ENCODE assay signal across 32 cellular contexts in genomic region chr6:74518035-74518434, GRCh38.
DNase-seq lines count a peak whose midpoint lies in the region; ATAC-seq and TF ChIP-seq lines count a peak whose summit lies in the region.
"Had no signal": no experiment of that assay in that cellular context is flagged by ENCODE, and none has a peak within 500 bp of the region (broad histone marks: within the 10 kb centered on the region; RNA-seq: fewer than 3 reads in every experiment).

No MANE protein-coding gene starts in this region.

- peaks cover 9% of the 10 kb centered on the region for H3K4me1 Mint-ChIP-seq in Calu3 (ENCODE audit: low read depth, unreplicated experiment)
- H3K4me1 Mint-ChIP-seq in GM23338 = no peaks in the 10 kb centered on the region
- no peaks in the 10 kb centered on the region for H3K4me1 Mint-ChIP-seq in activated T-cell treated with anti-CD3 and anti-CD28 coated beads, Interleukin-2, amount 50 U/mL, for 4 hours (ENCODE audit: low read depth)
- H3K4me1 Mint-ChIP-seq in activated T-helper 1 cell treated with anti-CD3 and anti-CD28 coated beads, Interleukin-12 subunit alpha, Interleukin-12 subunit beta, Interleukin-2, Interleukin-4 antibody, amounts not matched to agents 30 ng/mL and 10 ng/mL and 1 ng/mL, durations not matched to agents 14 hours and 24 hours and 36 hours (ENCODE audit: low read depth) = no peaks in the 10 kb centered on the region
- H3K4me1 Mint-ChIP-seq: B cell; CD14-positive monocyte; CD4-positive, alpha-beta memory T cell; CD4-positive, CD25-positive, alpha-beta regulatory T cell; CD8-positive, alpha-beta memory T cell had no signal

- H3K27me3 Mint-ChIP-seq in Calu3 (ENCODE audit: unreplicated experiment) (no peaks in the 10 kb centered on the region), GM23338 (ENCODE audit: insufficient read depth, low read depth, poor library complexity) (no peaks in the 10 kb centered on the region)
- H3K27me3 Mint-ChIP-seq in activated T-cell treated with anti-CD3 and anti-CD28 coated beads, Interleukin-2, amount 50 U/mL, for 4 hours (ENCODE audit: low read depth) = no peaks in the 10 kb centered on the region
- no peaks in the 10 kb centered on the region for H3K27me3 Mint-ChIP-seq in activated T-helper 1 cell treated with anti-CD3 and anti-CD28 coated beads, Interleukin-12 subunit alpha, Interleukin-12 subunit beta, Interleukin-2, Interleukin-4 antibody, amounts not matched to agents 30 ng/mL and 10 ng/mL and 1 ng/mL, durations not matched to agents 14 hours and 24 hours and 36 hours (ENCODE audit: insufficient read depth)
- H3K27me3 Mint-ChIP-seq: B cell; CD4-positive, alpha-beta memory T cell; CD4-positive, alpha-beta T cell; CD4-positive, CD25-positive, alpha-beta regulatory T cell; CD8-positive, alpha-beta memory T cell had no signal

- H3K9me3 Mint-ChIP-seq in Calu3 (ENCODE audit: low read depth, unreplicated experiment) = peaks cover 3% of the 10 kb centered on the region
- peaks cover 9% of the 10 kb centered on the region; the same call in 2 of the 3 replicates for H3K9me3 Mint-ChIP-seq in GM23338
- peaks cover 8% of the 10 kb centered on the region for H3K9me3 Mint-ChIP-seq in activated T-cell treated with anti-CD3 and anti-CD28 coated beads, Interleukin-2, amount 50 U/mL, for 4 hours
- H3K9me3 Mint-ChIP-seq in activated T-helper 1 cell treated with anti-CD3 and anti-CD28 coated beads, Interleukin-12 subunit alpha, Interleukin-12 subunit beta, Interleukin-2, Interleukin-4 antibody, amounts not matched to agents 30 ng/mL and 10 ng/mL and 1 ng/mL, durations not matched to agents 14 hours and 24 hours and 36 hours = no peaks in the 10 kb centered on the region

- H3K36me3 ChIP-seq in GM23338 (ENCODE audit: insufficient read depth) = no peaks in the 10 kb centered on the region
- H3K36me3 ChIP-seq in HEK293 (ENCODE audit: control insufficient read depth in 2 of 2, insufficient read depth in 1 of 2, low read length in 2 of 2) = no peaks in the 10 kb centered on the region
- H3K36me3 ChIP-seq: BE2C; BLaER1; BLaER1 treated with 17β-estradiol and CSF1 and Interleukin-3, amounts not matched to agents 10 nM and 100 nM had no signal

- no peaks in the 10 kb centered on the region for H3K9me2 ChIP-seq in GM23338 (ENCODE audit: insufficient read depth)

- peak overlapping the region; percentile 69; the same call in 1 of the 2 replicates for H2AFZ ChIP-seq in GM23338

- CTCF ChIA-PET in Calu3 (lab: Charles Lee) (no interaction called here), HEK293 (lab: Yijun Ruan, JAX) (interaction anchor here (1.0 kb wide), 1 partner anchor 692 kb away, joined by 3 read pairs; no protein-coding TSS in a partner anchor)

- H3K27ac ChIP-seq in GM23338 (ENCODE audit: low read depth) (no peak overlapping the region), HEK293 (ENCODE audit: extremely low read depth, low read depth, low read length) (no peak overlapping the region)
- H3K27ac ChIP-seq: 22Rv1; BLaER1; BLaER1 treated with 17β-estradiol and CSF1 and Interleukin-3, amounts not matched to agents 10 nM and 100 nM; C4-2B had no signal

- no peak for TF ChIP-seq CTCF in Calu3 (IDR thresholded peaks at IDR 0.05; ENCODE audit: unreplicated experiment)
- TF ChIP-seq CTCF in GM23338 (conservative IDR thresholded peaks at IDR 0.05; ENCODE audit: low read depth in 2 of 2) = no peak
- TF ChIP-seq CTCF in HEK293 (tag by site-specific recombination; IDR thresholded peaks at IDR 0.05) = no peak

- H3K36me3 Mint-ChIP-seq in Calu3 (ENCODE audit: insufficient read depth, unreplicated experiment) (no peaks in the 10 kb centered on the region), GM23338 (ENCODE audit: low read depth) (no peaks in the 10 kb centered on the region)
- H3K36me3 Mint-ChIP-seq in activated T-cell treated with anti-CD3 and anti-CD28 coated beads, Interleukin-2, amount 50 U/mL, for 4 hours (ENCODE audit: insufficient read depth) = no peaks in the 10 kb centered on the region
- no peaks in the 10 kb centered on the region for H3K36me3 Mint-ChIP-seq in activated T-helper 1 cell treated with anti-CD3 and anti-CD28 coated beads, Interleukin-12 subunit alpha, Interleukin-12 subunit beta, Interleukin-2, Interleukin-4 antibody, amounts not matched to agents 30 ng/mL and 10 ng/mL and 1 ng/mL, durations not matched to agents 14 hours and 24 hours and 36 hours (ENCODE audit: low read depth)
- H3K36me3 Mint-ChIP-seq: CD14-positive monocyte; CD4-positive, alpha-beta memory T cell; CD4-positive, CD25-positive, alpha-beta regulatory T cell; CD8-positive, alpha-beta memory T cell; CD8-positive, alpha-beta T cell had no signal

- H3K27ac Mint-ChIP-seq in Calu3 (ENCODE audit: unreplicated experiment) (peak overlapping the region; percentile 27), GM23338 (no peak overlapping the region)
- H3K27ac Mint-ChIP-seq in activated T-helper 1 cell treated with anti-CD3 and anti-CD28 coated beads, Interleukin-12 subunit alpha, Interleukin-12 subunit beta, Interleukin-2, Interleukin-4 antibody, amounts not matched to agents 30 ng/mL and 10 ng/mL and 1 ng/mL, durations not matched to agents 14 hours and 24 hours and 36 hours = no peak overlapping the region
- H3K27ac Mint-ChIP-seq: B cell; CD14-positive monocyte; CD4-positive, alpha-beta memory T cell; CD4-positive, alpha-beta T cell; CD4-positive, CD25-positive, alpha-beta regulatory T cell; CD8-positive, alpha-beta memory T cell; CD8-positive, alpha-beta T cell had no signal

- H3K4me1 ChIP-seq in GM23338 (ENCODE audit: insufficient read depth) (no peaks in the 10 kb centered on the region), HEK293 (ENCODE audit: control insufficient read depth, insufficient read depth, low read length) (no peaks in the 10 kb centered on the region)
- H3K4me1 ChIP-seq: BE2C; BLaER1; BLaER1 treated with 17β-estradiol and CSF1 and Interleukin-3, amounts not matched to agents 10 nM and 100 nM; Caco-2 had no signal

- intact Hi-C loops in Calu3 (cut with micrococcal nuclease; ENCODE audit: unreplicated experiment) = no loop called here
- intact Hi-C loops in activated T-helper 1 cell treated with anti-CD3 and anti-CD28 coated beads, Interleukin-12 subunit alpha, Interleukin-12 subunit beta, Interleukin-2, Interleukin-4 antibody, amounts not matched to agents 30 ng/mL and 10 ng/mL and 1 ng/mL, durations not matched to agents 14 hours and 24 hours and 36 hours (cut with micrococcal nuclease) = no loop called here

- H3K4me3 Mint-ChIP-seq in Calu3 (ENCODE audit: low read depth, unreplicated experiment) = no peak overlapping the region
- no peak overlapping the region for H3K4me3 Mint-ChIP-seq in GM23338
- H3K4me3 Mint-ChIP-seq in activated T-cell treated with anti-CD3 and anti-CD28 coated beads, Interleukin-2, amount 50 U/mL, for 4 hours = no peak overlapping the region
- no peak overlapping the region for H3K4me3 Mint-ChIP-seq in activated T-helper 1 cell treated with anti-CD3 and anti-CD28 coated beads, Interleukin-12 subunit alpha, Interleukin-12 subunit beta, Interleukin-2, Interleukin-4 antibody, amounts not matched to agents 30 ng/mL and 10 ng/mL and 1 ng/mL, durations not matched to agents 14 hours and 24 hours and 36 hours
- H3K4me3 Mint-ChIP-seq: B cell; CD14-positive monocyte; CD4-positive, alpha-beta memory T cell; CD4-positive, alpha-beta T cell; CD4-positive, CD25-positive, alpha-beta regulatory T cell; CD8-positive, alpha-beta memory T cell; CD8-positive, alpha-beta T cell had no signal

- no TSS peak for BruUV-seq in Calu3 (replicated peaks; lab: Mats Ljungman, UMichigan)

- ATAC-seq in GM23338 = no peak
- ATAC-seq in activated T-cell treated with anti-CD3 and anti-CD28 coated beads, Interleukin-2, amount 50 U/mL, for 4 hours = no peak
- ATAC-seq: A549; CD8-positive, alpha-beta T cell had no signal

- no peaks in the 10 kb centered on the region for H3K79me2 ChIP-seq in GM23338 (replicated peaks; ENCODE audit: insufficient read depth)

- POLR2A ChIA-PET in HEK293 (lab: Yijun Ruan, JAX) = no interaction called here

- no peak overlapping the region for H3K4me3 ChIP-seq in GM23338
- H3K4me3 ChIP-seq in HEK293 (ENCODE audit: low read depth, low read length) = no peak overlapping the region
- H3K4me3 ChIP-seq: A549; BLaER1; BLaER1 treated with 17β-estradiol and CSF1 and Interleukin-3, amounts not matched to agents 10 nM and 100 nM had no signal

- H3K27me3 ChIP-seq in GM23338 (ENCODE audit: insufficient read depth) = no peaks in the 10 kb centered on the region
- H3K27me3 ChIP-seq: BE2C; BLaER1; BLaER1 treated with 17β-estradiol and CSF1 and Interleukin-3, amounts not matched to agents 10 nM and 100 nM had no signal

- H3K9me3 ChIP-seq in HEK293 (ENCODE audit: control insufficient read depth, insufficient read depth, low read depth, low read length) = no peaks in the 10 kb centered on the region
- H3K9me3 ChIP-seq: A549, BE2C, Caco-2 had no signal

- H3F3A ChIP-seq in GM23338 (replicated peaks; ENCODE audit: low read depth) = no peaks in the 10 kb centered on the region

- no peaks in the 10 kb centered on the region for H4K20me1 ChIP-seq in GM23338 (replicated peaks; ENCODE audit: insufficient read depth)
- H4K20me1 ChIP-seq: BLaER1; BLaER1 treated with 17β-estradiol and CSF1 and Interleukin-3, amounts not matched to agents 10 nM and 100 nM had no signal

- no peak overlapping the region for H3K4me2 ChIP-seq in GM23338
- H3K4me2 ChIP-seq: BLaER1; BLaER1 treated with 17β-estradiol and CSF1 and Interleukin-3, amounts not matched to agents 10 nM and 100 nM had no signal

- DNase-seq in Calu3 = no peak
- no peak for DNase-seq in GM23338 (ENCODE audit: low spot score)
- DNase-seq in activated T-cell treated with anti-CD3 and anti-CD28 coated beads, Interleukin-2, amount 50 U/mL, for 4 hours = no peak
- DNase-seq in activated T-helper 1 cell treated with anti-CD3 and anti-CD28 coated beads, Interleukin-12 subunit alpha, Interleukin-12 subunit beta, Interleukin-2, Interleukin-4 antibody, amounts not matched to agents 30 ng/mL and 10 ng/mL and 1 ng/mL, durations not matched to agents 14 hours and 24 hours and 36 hours (ENCODE audit: low spot score) = no peak
- no peak for DNase-seq in HPDE6-E6E7 (ENCODE audit: extremely low spot score)
- DNase-seq: 8988T; ACHN; AML-193; BE2C; C1 segment of cervical spinal cord; Caco-2; CD4-positive, alpha-beta memory T cell; CD4-positive, alpha-beta T cell; CD4-positive, CD25-positive, alpha-beta regulatory T cell; CD8-positive, alpha-beta memory T cell; CD8-positive, alpha-beta T cell; COR-L47; DMS 273 treated with DMSO at 0.1 percent for 48 hours; DMS153; DMS53; DMS79; DMS79 treated with DMSO at 0.1 percent for 48 hours; DND-41; EL had no signal

TF ChIP-seq in GM23338, 12 proteins besides CTCF, POLR2A, EP300 and RAD21 (continues in another document):
- TF ChIP-seq NANOG (IDR thresholded peaks at IDR 0.05; ENCODE audit: borderline replicate concordance) = no peak

TF ChIP-seq in HEK293, 187 proteins besides CTCF, POLR2A, EP300 and RAD21:
- TF ChIP-seq PRDM1 (tag by site-specific recombination; IDR thresholded peaks at IDR 0.05) (peak; percentile 97), ZNF366 (tag by site-specific recombination; conservative IDR thresholded peaks at IDR 0.05) (no peak)
TF ChIP-seq in HEK293: peak in this region for 1.
